12 cellular contexts compared by ENCODE assay signal in genomic region chr3:13706886-13707285, GRCh38.
"Had no signal": no experiment of that assay in that cellular context is flagged by ENCODE, and none has a peak within 500 bp of the region (broad histone marks: within the 10 kb centered on the region; RNA-seq: fewer than 3 reads in every experiment).

No MANE protein-coding gene starts in this region.

- H3K36me3 Mint-ChIP-seq: stimulated activated memory B cell treated with anti-CD40 and anti-IgM and Interleukin-4, amounts not matched to agents 10 μg/mL and 1 μg/mL and 100 μg/mL, for 72 hours had no signal

- H3K4me1 Mint-ChIP-seq: stimulated activated memory B cell treated with anti-CD40 and anti-IgM and Interleukin-4, amounts not matched to agents 10 μg/mL and 1 μg/mL and 100 μg/mL, for 72 hours had no signal

- DNase-seq: activated T-cell treated with anti-CD3 and anti-CD28 coated beads, Interleukin-2, amount 50 U/mL, for 48 hours; caudate nucleus; cortex of kidney; effector CD8-positive, alpha-beta T cell; heart right ventricle; left ventricle myocardium inferior; mesenchymal stem cell had no signal

- H3K4me1 ChIP-seq: heart right ventricle, left ventricle myocardium inferior, SJSA1, tibial nerve had no signal

- H3K4me3 Mint-ChIP-seq: stimulated activated memory B cell treated with anti-CD40 and anti-IgM and Interleukin-4, amounts not matched to agents 10 μg/mL and 1 μg/mL and 100 μg/mL, for 72 hours had no signal

- ATAC-seq: stimulated activated memory B cell treated with anti-CD40 and anti-IgM and Interleukin-4, amounts not matched to agents 10 μg/mL and 1 μg/mL and 100 μg/mL, for 72 hours had no signal

- H3K27ac ChIP-seq: heart right ventricle, left ventricle myocardium inferior, ovary, SJSA1, tibial nerve had no signal

- H3K9me3 ChIP-seq: ovary, SJSA1 had no signal

- H3K36me3 ChIP-seq: heart right ventricle, left ventricle myocardium inferior, ovary, SJSA1, tibial nerve had no signal

- H3K4me3 ChIP-seq: heart right ventricle, left ventricle myocardium inferior, ovary, SJSA1, smooth muscle cell, tibial nerve had no signal

- H3K27ac Mint-ChIP-seq: stimulated activated memory B cell treated with anti-CD40 and anti-IgM and Interleukin-4, amounts not matched to agents 10 μg/mL and 1 μg/mL and 100 μg/mL, for 72 hours had no signal

- H3K27me3 ChIP-seq: ovary, SJSA1, tibial nerve had no signal
